In the genomic region with DNA sequence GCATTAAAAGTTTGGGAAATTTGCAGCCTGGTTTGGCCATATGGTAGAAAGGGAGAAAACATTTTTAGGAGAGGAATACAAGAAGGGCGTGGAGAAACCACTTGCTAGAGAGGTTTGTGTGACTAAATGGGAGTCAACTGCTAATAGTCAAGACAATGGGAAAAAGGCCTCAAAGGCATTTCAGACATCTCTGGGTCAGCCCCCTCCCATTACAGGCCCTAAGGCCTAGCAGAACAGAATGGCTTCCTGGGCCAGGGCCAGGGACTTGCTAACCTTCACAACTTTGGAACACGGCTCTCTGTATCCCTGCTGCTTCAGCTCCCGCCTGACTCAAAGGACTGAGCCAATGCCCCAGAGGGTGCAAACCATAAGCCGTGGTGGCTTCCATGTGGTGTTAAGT, we compare ENCODE assay signal across 37 cellular contexts.
"Had no signal": no experiment of that assay in that cellular context is flagged by ENCODE, and none has a peak within 500 bp of the region (broad histone marks: within the 10 kb centered on the region; RNA-seq: fewer than 3 reads in every experiment).

No MANE protein-coding gene starts in this region.

- H3K4me1 ChIP-seq: ascending aorta, breast epithelium, gastrocnemius medialis had no signal

- H3K27me3 Mint-ChIP-seq: activated B cell treated with CpG ODN at 0.5 μM for 24 hours; activated CD4-positive, alpha-beta memory T cell treated with anti-CD3 and anti-CD28 coated beads for 36 hours; activated CD4-positive, alpha-beta T cell treated with anti-CD3 and anti-CD28 coated beads for 36 hours; activated CD4-positive, alpha-beta T cell treated with anti-CD3 and anti-CD28 coated beads, Interleukin-2, amount 10 ng/mL, durations not matched to agents 24 days and 14 days; activated CD8-positive, alpha-beta memory T cell treated with anti-CD3 and anti-CD28 coated beads, Interleukin-2, amount 10 ng/mL, durations not matched to agents 7 days and 5 days; activated naive CD4-positive, alpha-beta T cell treated with anti-CD3 and anti-CD28 coated beads, Interleukin-2, amount 50 U/mL, for 24 hours; activated naive CD8-positive, alpha-beta T cell treated with anti-CD3 and anti-CD28 coated beads for 36 hours; activated naive CD8-positive, alpha-beta T cell treated with anti-CD3 and anti-CD28 coated beads, Interleukin-2, amount 50 U/mL, for 24 hours; brain; dendritic cell treated with granulocyte-macrophage colony-stimulating factor and Interleukin-4, amounts not matched to agents 40 ng/mL and 50 ng/mL, for 4 days; T-helper 17 cell had no signal

- H3K27ac Mint-ChIP-seq: activated B cell treated with CpG ODN at 0.5 μM for 24 hours; activated CD4-positive, alpha-beta memory T cell treated with anti-CD3 and anti-CD28 coated beads for 36 hours; activated CD4-positive, alpha-beta T cell treated with anti-CD3 and anti-CD28 coated beads for 36 hours; activated CD4-positive, alpha-beta T cell treated with anti-CD3 and anti-CD28 coated beads, Interleukin-2, amount 10 ng/mL, durations not matched to agents 24 days and 14 days; activated CD8-positive, alpha-beta memory T cell treated with anti-CD3 and anti-CD28 coated beads, Interleukin-2, amount 10 ng/mL, durations not matched to agents 7 days and 5 days; activated CD8-positive, alpha-beta T cell treated with anti-CD3 and anti-CD28 coated beads, Interleukin-2, amount 10 ng/mL, durations not matched to agents 7 days and 5 days; activated naive CD4-positive, alpha-beta T cell treated with anti-CD3 and anti-CD28 coated beads for 36 hours; activated naive CD4-positive, alpha-beta T cell treated with anti-CD3 and anti-CD28 coated beads, Interleukin-2, amount 50 U/mL, for 24 hours; activated naive CD8-positive, alpha-beta T cell treated with anti-CD3 and anti-CD28 coated beads for 36 hours; activated naive CD8-positive, alpha-beta T cell treated with anti-CD3 and anti-CD28 coated beads, Interleukin-2, amount 50 U/mL, for 24 hours; activated T-helper 1 cell treated with anti-CD3 and anti-CD28 coated beads, Interleukin-12 subunit alpha, Interleukin-12 subunit beta, Interleukin-2, Interleukin-4 antibody, amounts not matched to agents 30 ng/mL and 10 ng/mL and 1 ng/mL, durations not matched to agents 14 hours and 24 hours and 36 hours; activated T-helper 2 cell treated with anti-CD3 and anti-CD28 coated beads, Interferon-gamma antibody, Interleukin-2, Interleukin-4, amounts not matched to agents 10 μg/mL and 5 μg/mL and 100 μg/mL, durations not matched to agents 14 hours and 24 hours and 36 hours; brain; dendritic cell treated with granulocyte-macrophage colony-stimulating factor and Interleukin-4, amounts not matched to agents 40 ng/mL and 50 ng/mL, for 4 days; endodermal cell; T-helper 17 cell; T-helper 2 cell treated with Interferon-gamma antibody and Interleukin-4, amounts not matched to agents 5 μg/mL and 100 μg/mL, for 36 hours had no signal

- DNase-seq: activated B cell treated with CpG ODN at 0.5 μM for 24 hours; activated CD4-positive, alpha-beta memory T cell treated with anti-CD3 and anti-CD28 coated beads for 36 hours; activated CD4-positive, alpha-beta T cell treated with anti-CD3 and anti-CD28 coated beads for 36 hours; activated CD4-positive, alpha-beta T cell treated with anti-CD3 and anti-CD28 coated beads, Interleukin-2, amount 10 ng/mL, durations not matched to agents 24 days and 14 days; activated CD4-positive, CD25-positive, alpha-beta regulatory T cell treated with anti-CD3 and anti-CD28 coated beads, Interleukin-2, amount 50 U/mL, for 72 hours; activated CD8-positive, alpha-beta memory T cell treated with anti-CD3 and anti-CD28 coated beads, Interleukin-2, amount 10 ng/mL, durations not matched to agents 7 days and 5 days; activated CD8-positive, alpha-beta memory T cell treated with anti-CD3 and anti-CD28 coated beads, Interleukin-2, amount 50 U/mL, for 4 hours; activated CD8-positive, alpha-beta T cell treated with anti-CD3 and anti-CD28 coated beads, Interleukin-2, amount 10 ng/mL, durations not matched to agents 7 days and 5 days; activated effector memory CD4-positive, alpha-beta T cell treated with anti-CD3 and anti-CD28 coated beads, Interleukin-2, amount 50 U/mL, for 16 hours; activated naive CD4-positive, alpha-beta T cell treated with anti-CD3 and anti-CD28 coated beads for 36 hours; activated naive CD8-positive, alpha-beta T cell treated with anti-CD3 and anti-CD28 coated beads for 36 hours; activated naive CD8-positive, alpha-beta T cell treated with anti-CD3 and anti-CD28 coated beads, Interleukin-2, amount 50 U/mL, for 24 hours; activated T-cell treated with anti-CD3 and anti-CD28 coated beads, Interleukin-2, amount 50 U/mL, for 1 hour; activated T-cell treated with anti-CD3 and anti-CD28 coated beads, Interleukin-2, amount 50 U/mL, for 48 hours; central memory CD4-positive, alpha-beta T cell; cerebellar nuclear complex; dorsolateral prefrontal cortex; effector memory CD4-positive, alpha-beta T cell; endodermal cell; foreskin fibroblast; gastrocnemius medialis; glutamatergic neuron; T-helper 1 cell; T-helper 17 cell; T1000; WERI-Rb-1 had no signal

- H3K9me3 ChIP-seq: ascending aorta, breast epithelium, gastrocnemius medialis had no signal

- H3K27me3 ChIP-seq: ascending aorta, breast epithelium, cardiac muscle cell, dorsolateral prefrontal cortex, gastrocnemius medialis had no signal

- H3K4me1 Mint-ChIP-seq: activated B cell treated with CpG ODN at 0.5 μM for 24 hours; activated CD4-positive, alpha-beta T cell treated with anti-CD3 and anti-CD28 coated beads for 36 hours; activated CD4-positive, alpha-beta T cell treated with anti-CD3 and anti-CD28 coated beads, Interleukin-2, amount 10 ng/mL, durations not matched to agents 24 days and 14 days; activated CD8-positive, alpha-beta memory T cell treated with anti-CD3 and anti-CD28 coated beads, Interleukin-2, amount 10 ng/mL, durations not matched to agents 7 days and 5 days; activated naive CD4-positive, alpha-beta T cell treated with anti-CD3 and anti-CD28 coated beads, Interleukin-2, amount 50 U/mL, for 24 hours; activated naive CD8-positive, alpha-beta T cell treated with anti-CD3 and anti-CD28 coated beads for 36 hours; activated naive CD8-positive, alpha-beta T cell treated with anti-CD3 and anti-CD28 coated beads, Interleukin-2, amount 50 U/mL, for 24 hours; brain; T-helper 17 cell had no signal

- H3K4me3 Mint-ChIP-seq: activated B cell treated with CpG ODN at 0.5 μM for 24 hours; activated CD4-positive, alpha-beta memory T cell treated with anti-CD3 and anti-CD28 coated beads for 36 hours; activated CD4-positive, alpha-beta T cell treated with anti-CD3 and anti-CD28 coated beads for 36 hours; activated CD4-positive, alpha-beta T cell treated with anti-CD3 and anti-CD28 coated beads, Interleukin-2, amount 10 ng/mL, durations not matched to agents 24 days and 14 days; activated CD8-positive, alpha-beta memory T cell treated with anti-CD3 and anti-CD28 coated beads, Interleukin-2, amount 10 ng/mL, durations not matched to agents 7 days and 5 days; activated CD8-positive, alpha-beta T cell treated with anti-CD3 and anti-CD28 coated beads, Interleukin-2, amount 10 ng/mL, durations not matched to agents 7 days and 5 days; activated naive CD4-positive, alpha-beta T cell treated with anti-CD3 and anti-CD28 coated beads for 36 hours; activated naive CD4-positive, alpha-beta T cell treated with anti-CD3 and anti-CD28 coated beads, Interleukin-2, amount 50 U/mL, for 24 hours; activated naive CD8-positive, alpha-beta T cell treated with anti-CD3 and anti-CD28 coated beads for 36 hours; activated naive CD8-positive, alpha-beta T cell treated with anti-CD3 and anti-CD28 coated beads, Interleukin-2, amount 50 U/mL, for 24 hours; activated T-helper 1 cell treated with anti-CD3 and anti-CD28 coated beads, Interleukin-12 subunit alpha, Interleukin-12 subunit beta, Interleukin-2, Interleukin-4 antibody, amounts not matched to agents 30 ng/mL and 10 ng/mL and 1 ng/mL, durations not matched to agents 14 hours and 24 hours and 36 hours; brain; dendritic cell treated with granulocyte-macrophage colony-stimulating factor and Interleukin-4, amounts not matched to agents 40 ng/mL and 50 ng/mL, for 4 days; endodermal cell; T-helper 17 cell; T-helper 2 cell treated with Interferon-gamma antibody and Interleukin-4, amounts not matched to agents 5 μg/mL and 100 μg/mL, for 36 hours had no signal

- H3K36me3 ChIP-seq: ascending aorta, breast epithelium, cardiac muscle cell, gastrocnemius medialis, WERI-Rb-1 had no signal

- H3K9me3 Mint-ChIP-seq: activated CD4-positive, alpha-beta T cell treated with anti-CD3 and anti-CD28 coated beads, Interleukin-2, amount 10 ng/mL, durations not matched to agents 24 days and 14 days; dendritic cell treated with granulocyte-macrophage colony-stimulating factor and Interleukin-4, amounts not matched to agents 40 ng/mL and 50 ng/mL, for 4 days had no signal

- H3K36me3 Mint-ChIP-seq: activated CD4-positive, alpha-beta memory T cell treated with anti-CD3 and anti-CD28 coated beads for 36 hours; activated CD8-positive, alpha-beta memory T cell treated with anti-CD3 and anti-CD28 coated beads, Interleukin-2, amount 10 ng/mL, durations not matched to agents 7 days and 5 days; activated naive CD4-positive, alpha-beta T cell treated with anti-CD3 and anti-CD28 coated beads, Interleukin-2, amount 50 U/mL, for 24 hours; activated naive CD8-positive, alpha-beta T cell treated with anti-CD3 and anti-CD28 coated beads for 36 hours; brain had no signal

- H3K4me3 ChIP-seq: ascending aorta, breast epithelium, cardiac muscle cell, coronary artery, dorsolateral prefrontal cortex, gastrocnemius medialis had no signal

- ATAC-seq: activated CD4-positive, alpha-beta T cell treated with anti-CD3 and anti-CD28 coated beads for 36 hours; activated CD8-positive, alpha-beta memory T cell treated with anti-CD3 and anti-CD28 coated beads, Interleukin-2, amount 10 ng/mL, durations not matched to agents 7 days and 5 days; activated CD8-positive, alpha-beta T cell treated with anti-CD3 and anti-CD28 coated beads, Interleukin-2, amount 10 ng/mL, durations not matched to agents 7 days and 5 days; activated naive CD8-positive, alpha-beta T cell treated with anti-CD3 and anti-CD28 coated beads, Interleukin-2, amount 50 U/mL, for 24 hours; esophagus mucosa; gastrocnemius medialis; T-helper 17 cell had no signal

- H3K27ac ChIP-seq: ascending aorta, breast epithelium, cardiac muscle cell, coronary artery, dorsolateral prefrontal cortex, gastrocnemius medialis, WERI-Rb-1 had no signal
